Comparison of ENCODE assay signal across 22 cellular contexts in the genomic region with DNA sequence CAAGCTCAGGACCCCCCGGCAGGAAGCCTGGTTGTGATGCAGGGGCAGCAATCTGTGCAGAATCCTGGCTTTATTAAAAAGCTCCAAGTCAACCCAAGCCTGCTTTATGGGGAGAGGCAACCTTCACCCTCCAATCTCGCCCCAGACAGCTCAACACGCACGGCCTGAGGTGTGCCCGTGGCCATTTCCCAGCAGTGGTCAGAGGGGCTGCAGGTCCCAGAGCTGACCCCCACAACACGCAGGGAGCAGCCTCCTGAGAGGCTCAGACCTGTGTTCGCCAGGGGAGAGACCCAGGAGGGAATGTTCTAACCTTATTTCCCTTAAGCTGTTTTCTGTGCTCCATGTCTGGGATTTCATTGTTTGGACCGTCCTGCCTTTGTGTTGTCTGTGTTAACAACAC.
DNase-seq lines count a peak whose midpoint lies in the region; ATAC-seq and TF ChIP-seq lines count a peak whose summit lies in the region.
"Had no signal": no experiment of that assay in that cellular context is flagged by ENCODE, and none has a peak within 500 bp of the region (broad histone marks: within the 10 kb centered on the region; RNA-seq: fewer than 3 reads in every experiment).

No MANE protein-coding gene starts in this region.

- POLR2A ChIA-PET in WTC11 (lab: Charles Lee): no interaction called here

- H3K27me3 ChIP-seq in stomach smooth muscle (ENCODE audit: control insufficient read depth in 1 of 2, insufficient read depth in 2 of 2, low read length in 2 of 2): no peaks in the 10 kb centered on the region
- H3K27me3 ChIP-seq: BE2C, MG63, SJSA1 had no signal

- no peaks in the 10 kb centered on the region for H3K9me3 ChIP-seq in stomach smooth muscle (ENCODE audit: control insufficient read depth in 2 of 2, low read length in 2 of 2)
- H3K9me3 ChIP-seq: BE2C, Caco-2, MG63, SJSA1 had no signal

- H3K4me1 Mint-ChIP-seq in WTC11 (peaks cover 88% of the 10 kb centered on the region), nephron (peaks cover 77% of the 10 kb centered on the region)
- H3K4me1 Mint-ChIP-seq: CD4-positive, alpha-beta memory T cell had no signal

- H3K4me3 Mint-ChIP-seq in WTC11: no peak overlapping the region
- H3K4me3 Mint-ChIP-seq in nephron: no peak overlapping the region
- H3K4me3 Mint-ChIP-seq: CD4-positive, alpha-beta memory T cell had no signal

- H3K4me3 ChIP-seq in stomach smooth muscle (ENCODE audit: low read length in 2 of 2): no peak overlapping the region
- H3K4me3 ChIP-seq: MG63, SJSA1 had no signal

- peak overlapping the region; percentile 49 for H3K27ac ChIP-seq in stomach smooth muscle (ENCODE audit: low read length)
- H3K27ac ChIP-seq: SJSA1 had no signal

- H3K27ac Mint-ChIP-seq in WTC11 (peak overlapping the region; percentile 79), nephron (peak overlapping the region; percentile 55 to 99 (median 76))

- peaks cover 5% of the 10 kb centered on the region for H3K9me3 Mint-ChIP-seq in WTC11
- no peaks in the 10 kb centered on the region for H3K9me3 Mint-ChIP-seq in nephron

- TF ChIP-seq CTCF in WTC11 (IDR thresholded peaks at IDR 0.05): no peak
- TF ChIP-seq CTCF in nephron (IDR thresholded peaks at IDR 0.05; ENCODE audit: unreplicated experiment in 3 of 3): no peak

- H3K4me1 ChIP-seq in stomach smooth muscle (ENCODE audit: control insufficient read depth, insufficient read depth, low read length): peaks cover 64% of the 10 kb centered on the region

- H3K36me3 Mint-ChIP-seq in WTC11 (peaks cover 22% of the 10 kb centered on the region), nephron (ENCODE audit: low read depth) (peaks cover 15% of the 10 kb centered on the region)
- H3K36me3 Mint-ChIP-seq: CD4-positive, alpha-beta memory T cell had no signal

- no peak overlapping the region for H3K9ac ChIP-seq in stomach smooth muscle (ENCODE audit: low read length in 2 of 2)

- DNase-seq in WTC11 (ENCODE audit: low spot score): no peak
- DNase-seq in activated CD4-positive, alpha-beta T cell treated with anti-CD3 and anti-CD28 coated beads for 48 hours: no peak
- DNase-seq in activated gamma-delta T cell (lab: John Stamatoyannopoulos, UW): no peak
- DNase-seq in NCI-H2107 treated with DMSO at 0.1 percent for 48 hours (lab: John Stamatoyannopoulos, UW; ENCODE audit: unreplicated experiment): no peak
- no peak for DNase-seq in DMS153 treated with DMSO at 0.1 percent for 48 hours (lab: John Stamatoyannopoulos, UW; ENCODE audit: unreplicated experiment)
- DNase-seq: BE2C; Caco-2; CD4-positive, alpha-beta memory T cell; GOT3; HCEC 1CT; Kasumi-1; MG63; NCI-H1417; NCI-H1694 treated with DMSO at 0.1 percent for 48 hours; NCI-H2081 treated with DMSO at 0.1 percent for 48 hours; NCI-H446 treated with DMSO at 0.1 percent for 48 hours; NCI-H526 treated with DMSO at 0.1 percent for 48 hours; OCI-M1 had no signal

- no peaks in the 10 kb centered on the region for H3K27me3 Mint-ChIP-seq in WTC11 (ENCODE audit: low read depth)
- no peaks in the 10 kb centered on the region for H3K27me3 Mint-ChIP-seq in nephron (ENCODE audit: low read depth)

- CTCF ChIA-PET in WTC11 (lab: Charles Lee): interaction anchor here (1.0 to 1.2 kb wide), 3 partner anchors 9 to 52 kb away, joined by 3 read pairs; no protein-coding TSS in a partner anchor

- H3K36me3 ChIP-seq in stomach smooth muscle (ENCODE audit: control insufficient read depth in 2 of 2, insufficient read depth in 2 of 2, low read length in 2 of 2): no peaks in the 10 kb centered on the region

- ATAC-seq in WTC11: no peak
- ATAC-seq: Right ventricle myocardium inferior had no signal

TF ChIP-seq in WTC11, 78 proteins besides CTCF, POLR2A, EP300 and RAD21 (continues in another document):
- TF ChIP-seq E2F1 (CRISPR knock-in tag; IDR thresholded peaks at IDR 0.05) (no peak), ARID4B (CRISPR knock-in tag; IDR thresholded peaks at IDR 0.05; ENCODE audit: borderline replicate concordance) (no peak), TP53 (CRISPR knock-in tag; IDR thresholded peaks at IDR 0.05) (no peak), ETV6 (CRISPR knock-in tag; IDR thresholded peaks at IDR 0.05) (no peak), KAT7 (CRISPR knock-in tag; IDR thresholded peaks at IDR 0.05; ENCODE audit: borderline replicate concordance) (no peak), NR3C1 (CRISPR knock-in tag; conservative IDR thresholded peaks at IDR 0.05; ENCODE audit: low read depth) (no peak), JAZF1 (CRISPR knock-in tag; IDR thresholded peaks at IDR 0.05) (no peak), CREM (CRISPR knock-in tag; IDR thresholded peaks at IDR 0.05) (no peak), CBFB (CRISPR knock-in tag; IDR thresholded peaks at IDR 0.05; ENCODE audit: low read depth) (no peak)
- TF ChIP-seq, protein P1, sequence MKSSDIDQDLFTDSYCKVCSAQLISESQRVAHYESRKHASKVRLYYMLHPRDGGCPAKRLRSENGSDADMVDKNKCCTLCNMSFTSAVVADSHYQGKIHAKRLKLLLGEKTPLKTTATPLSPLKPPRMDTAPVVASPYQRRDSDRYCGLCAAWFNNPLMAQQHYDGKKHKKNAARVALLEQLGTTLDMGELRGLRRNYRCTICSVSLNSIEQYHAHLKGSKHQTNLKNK (CRISPR knock-in tag; IDR thresholded peaks at IDR 0.05): no peak
- TF ChIP-seq, protein P2, sequence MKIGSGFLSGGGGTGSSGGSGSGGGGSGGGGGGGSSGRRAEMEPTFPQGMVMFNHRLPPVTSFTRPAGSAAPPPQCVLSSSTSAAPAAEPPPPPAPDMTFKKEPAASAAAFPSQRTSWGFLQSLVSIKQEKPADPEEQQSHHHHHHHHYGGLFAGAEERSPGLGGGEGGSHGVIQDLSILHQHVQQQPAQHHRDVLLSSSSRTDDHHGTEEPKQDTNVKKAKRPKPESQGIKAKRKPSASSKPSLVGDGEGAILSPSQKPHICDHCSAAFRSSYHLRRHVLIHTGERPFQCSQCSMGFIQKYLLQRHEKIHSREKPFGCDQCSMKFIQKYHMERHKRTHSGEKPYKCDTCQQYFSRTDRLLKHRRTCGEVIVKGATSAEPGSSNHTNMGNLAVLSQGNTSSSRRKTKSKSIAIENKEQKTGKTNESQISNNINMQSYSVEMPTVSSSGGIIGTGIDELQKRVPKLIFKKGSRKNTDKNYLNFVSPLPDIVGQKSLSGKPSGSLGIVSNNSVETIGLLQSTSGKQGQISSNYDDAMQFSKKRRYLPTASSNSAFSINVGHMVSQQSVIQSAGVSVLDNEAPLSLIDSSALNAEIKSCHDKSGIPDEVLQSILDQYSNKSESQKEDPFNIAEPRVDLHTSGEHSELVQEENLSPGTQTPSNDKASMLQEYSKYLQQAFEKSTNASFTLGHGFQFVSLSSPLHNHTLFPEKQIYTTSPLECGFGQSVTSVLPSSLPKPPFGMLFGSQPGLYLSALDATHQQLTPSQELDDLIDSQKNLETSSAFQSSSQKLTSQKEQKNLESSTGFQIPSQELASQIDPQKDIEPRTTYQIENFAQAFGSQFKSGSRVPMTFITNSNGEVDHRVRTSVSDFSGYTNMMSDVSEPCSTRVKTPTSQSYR (CRISPR knock-in tag; IDR thresholded peaks at IDR 0.05): no peak
- TF ChIP-seq, protein P3, sequence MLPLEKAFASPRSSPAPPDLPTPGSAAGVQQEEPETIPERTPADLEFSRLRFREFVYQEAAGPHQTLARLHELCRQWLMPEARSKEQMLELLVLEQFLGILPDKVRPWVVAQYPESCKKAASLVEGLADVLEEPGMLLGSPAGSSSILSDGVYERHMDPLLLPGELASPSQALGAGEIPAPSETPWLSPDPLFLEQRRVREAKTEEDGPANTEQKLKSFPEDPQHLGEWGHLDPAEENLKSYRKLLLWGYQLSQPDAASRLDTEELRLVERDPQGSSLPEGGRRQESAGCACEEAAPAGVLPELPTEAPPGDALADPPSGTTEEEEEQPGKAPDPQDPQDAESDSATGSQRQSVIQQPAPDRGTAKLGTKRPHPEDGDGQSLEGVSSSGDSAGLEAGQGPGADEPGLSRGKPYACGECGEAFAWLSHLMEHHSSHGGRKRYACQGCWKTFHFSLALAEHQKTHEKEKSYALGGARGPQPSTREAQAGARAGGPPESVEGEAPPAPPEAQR (CRISPR knock-in tag; IDR thresholded peaks at IDR 0.05): no peak
